23 cellular contexts compared by ENCODE assay signal in the genomic region with DNA sequence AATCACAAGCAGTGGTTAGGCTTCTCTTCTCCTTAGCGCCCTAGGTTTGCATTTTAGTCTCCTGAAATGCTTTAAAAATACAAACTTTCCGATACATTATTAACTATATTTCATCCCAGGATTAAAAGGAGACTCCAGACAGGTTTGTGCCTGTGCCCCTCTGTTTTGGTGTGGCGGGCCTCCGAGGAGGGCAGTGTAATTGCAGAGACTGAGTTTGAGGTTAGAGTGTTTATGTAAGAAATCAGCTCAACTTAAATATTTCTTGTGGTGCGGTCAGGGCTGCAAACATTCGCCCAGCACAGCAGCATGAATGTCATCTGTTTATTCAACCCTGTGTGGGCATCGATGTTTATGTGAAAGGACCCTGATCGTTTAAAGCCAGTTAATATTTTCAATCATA.
"Had no signal": no experiment of that assay in that cellular context is flagged by ENCODE, and none has a peak within 500 bp of the region (broad histone marks: within the 10 kb centered on the region; RNA-seq: fewer than 3 reads in every experiment).

No MANE protein-coding gene starts in this region.

- H3K27ac ChIP-seq: foreskin keratinocyte, prostate gland, skin epidermis, tibial nerve, uterus had no signal

- H3K9me3 ChIP-seq: prostate gland, tibial nerve, uterus had no signal

- H3K36me3 Mint-ChIP-seq: activated naive CD8-positive, alpha-beta T cell had no signal

- DNase-seq: activated CD4-positive, alpha-beta T cell treated with anti-CD3 and anti-CD28 coated beads, Interleukin-2, amount 10 ng/mL, durations not matched to agents 24 days and 14 days; activated CD4-positive, CD25-positive, alpha-beta regulatory T cell; activated CD8-positive, alpha-beta memory T cell treated with anti-CD3 and anti-CD28 coated beads, Interleukin-2, amount 50 U/mL, for 4 hours; activated CD8-positive, alpha-beta T cell treated with anti-CD3 and anti-CD28 coated beads, Interleukin-2, amount 10 ng/mL, durations not matched to agents 7 days and 5 days; activated gamma-delta T cell treated with Interleukin-2 at 50 U/mL for 16 hours; activated T-cell treated with anti-CD3 and anti-CD28 coated beads, Interleukin-2, amount 50 U/mL, for 72 hours; anterior cingulate cortex; foreskin keratinocyte; glutamatergic neuron; right cardiac atrium; stimulated activated CD4-positive, alpha-beta T cell treated with anti-CD3 and anti-CD28 coated beads, Interleukin-4, amount 100 ng/mL, for 4 hours; stimulated activated CD8-positive, alpha-beta memory T cell treated with anti-CD3 and anti-CD28 coated beads, Interleukin-4, amount 100 ng/mL, for 48 hours; stimulated activated naive CD4-positive, alpha-beta T cell treated with Interleukin-2 at 50 U/mL for 16 hours; substantia nigra; uterus had no signal

- H3K4me1 ChIP-seq: foreskin keratinocyte, prostate gland, tibial nerve, uterus had no signal

- H3K27ac Mint-ChIP-seq: activated CD4-positive, alpha-beta T cell treated with anti-CD3 and anti-CD28 coated beads, Interleukin-2, amount 10 ng/mL, durations not matched to agents 24 days and 14 days; activated CD8-positive, alpha-beta T cell treated with anti-CD3 and anti-CD28 coated beads, Interleukin-2, amount 10 ng/mL, durations not matched to agents 7 days and 5 days; activated naive CD8-positive, alpha-beta T cell; activated T-cell treated with anti-CD3 and anti-CD28 coated beads, Interleukin-2, amount 50 U/mL, for 72 hours; T-helper 2 cell treated with Interferon-gamma antibody and Interleukin-4, amounts not matched to agents 5 μg/mL and 100 μg/mL, for 36 hours had no signal

- H3K27me3 ChIP-seq: foreskin keratinocyte, tibial nerve, uterus had no signal

- H3K4me1 Mint-ChIP-seq: activated CD4-positive, alpha-beta T cell treated with anti-CD3 and anti-CD28 coated beads, Interleukin-2, amount 10 ng/mL, durations not matched to agents 24 days and 14 days had no signal

- FAIRE-seq: bronchial epithelial cell, colon, endometrium had no signal

- H3K9me3 Mint-ChIP-seq: activated CD4-positive, alpha-beta T cell treated with anti-CD3 and anti-CD28 coated beads, Interleukin-2, amount 10 ng/mL, durations not matched to agents 24 days and 14 days; T-helper 2 cell treated with Interferon-gamma antibody and Interleukin-4, amounts not matched to agents 5 μg/mL and 100 μg/mL, for 36 hours had no signal

- H3K4me3 ChIP-seq: prostate gland, skin epidermis, tibial nerve, uterus had no signal

- H3K4me3 Mint-ChIP-seq: activated CD4-positive, alpha-beta T cell treated with anti-CD3 and anti-CD28 coated beads, Interleukin-2, amount 10 ng/mL, durations not matched to agents 24 days and 14 days; activated CD8-positive, alpha-beta T cell treated with anti-CD3 and anti-CD28 coated beads, Interleukin-2, amount 10 ng/mL, durations not matched to agents 7 days and 5 days; activated naive CD8-positive, alpha-beta T cell; activated T-cell treated with anti-CD3 and anti-CD28 coated beads, Interleukin-2, amount 50 U/mL, for 72 hours; T-helper 2 cell treated with Interferon-gamma antibody and Interleukin-4, amounts not matched to agents 5 μg/mL and 100 μg/mL, for 36 hours had no signal

- H3K36me3 ChIP-seq: prostate gland, tibial nerve, uterus had no signal
